ENCODE assay signal across 28 cellular contexts in the genomic region with DNA sequence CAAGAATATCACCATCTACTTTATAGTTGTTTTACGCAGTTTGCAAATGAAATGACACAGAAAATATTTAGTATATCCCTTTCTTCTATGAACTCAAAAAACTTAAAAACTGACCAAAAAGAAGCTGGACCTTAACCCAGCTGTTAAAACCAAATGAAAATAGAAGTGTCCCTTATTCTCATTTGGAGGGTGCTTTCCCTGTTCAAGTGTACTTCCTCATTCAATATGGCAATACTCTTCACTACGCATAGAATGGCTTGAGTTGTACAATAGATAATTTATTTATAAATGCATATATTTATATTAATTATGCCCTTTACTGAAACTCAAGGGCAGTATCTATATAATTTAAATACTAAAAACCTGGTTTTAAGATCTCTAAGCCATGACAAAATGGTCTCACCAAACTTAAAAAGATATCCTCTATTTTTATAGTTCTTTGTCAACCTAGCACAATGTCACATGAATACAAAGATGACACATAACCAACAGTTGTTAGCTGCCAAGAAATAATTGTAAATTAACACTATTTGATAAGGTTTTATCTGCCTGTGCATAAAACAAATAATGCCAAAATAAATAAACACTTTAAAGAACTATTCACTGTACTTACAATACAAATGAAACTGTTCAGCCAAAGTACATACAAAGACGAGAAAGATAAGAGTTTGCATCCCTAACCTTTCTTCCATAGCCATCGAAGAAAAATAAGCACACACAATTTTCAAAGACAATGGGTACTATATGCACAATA. TPM values are rescaled to one million over a fixed set of nuclear protein-coding genes. Genes with fewer than 3 reads are reported as not detected.
DNase-seq lines count a peak whose midpoint lies in the region; ATAC-seq and TF ChIP-seq lines count a peak whose summit lies in the region.
"Had no signal": no experiment of that assay in that cellular context is flagged by ENCODE, and none has a peak within 500 bp of the region (broad histone marks: within the 10 kb centered on the region; RNA-seq: fewer than 3 reads in every experiment).

No MANE protein-coding gene starts in this region.

- ATAC-seq in natural killer cell (no peak), HG03432 (IDR thresholded peaks at IDR 0.05; ENCODE audit: unreplicated experiment) (peak; percentile 46), body of pancreas (peak; percentile 62)
- ATAC-seq in natural killer cell treated with Interleukin-12 subunit alpha and Interleukin-12 subunit beta and Interleukin-15 and Interleukin-18, amount 100 ng/mL, for 72 hours, result no peak
- ATAC-seq: esophagus mucosa, gastroesophageal sphincter had no signal

- TF ChIP-seq POLR2A in body of pancreas (IDR thresholded peaks at IDR 0.05) (no peak), esophagus squamous epithelium (IDR thresholded peaks at IDR 0.05) (no peak)

- intact Hi-C loops in natural killer cell (cut with micrococcal nuclease) (no loop called here), body of pancreas (cut with DNase I) (no loop called here), esophagus squamous epithelium (cut with DNase I) (no loop called here)

- H3K36me3 ChIP-seq in body of pancreas (replicated peaks in 1 of 2; ENCODE audit: insufficient read depth in 1 of 2, low read depth in 2 of 2) (peaks cover 0 to 35% of the 10 kb centered on the region in 2 donors), esophagus squamous epithelium (peaks cover 10 to 97% (median 23%) of the 10 kb centered on the region in 3 donors)

- no peaks in the 10 kb centered on the region for H3K9me3 Mint-ChIP-seq in natural killer cell
- no peaks in the 10 kb centered on the region for H3K9me3 Mint-ChIP-seq in natural killer cell treated with Interleukin-12 subunit alpha and Interleukin-12 subunit beta and Interleukin-15 and Interleukin-18, amount 100 ng/mL, for 72 hours
- H3K9me3 Mint-ChIP-seq: activated naive CD4-positive, alpha-beta T cell treated with anti-CD3 and anti-CD28 coated beads for 36 hours; H9 had no signal

- H3K4me1 Mint-ChIP-seq in natural killer cell, result peaks cover 11 to 26% of the 10 kb centered on the region in 2 donors
- peaks cover 2 to 6% of the 10 kb centered on the region in 2 donors for H3K4me1 Mint-ChIP-seq in natural killer cell treated with Interleukin-12 subunit alpha and Interleukin-12 subunit beta and Interleukin-15 and Interleukin-18, amount 100 ng/mL, for 72 hours (ENCODE audit: low read depth in 2 of 2)
- H3K4me1 Mint-ChIP-seq: H9 had no signal

- H3K27me3 ChIP-seq in body of pancreas (no peaks in the 10 kb centered on the region), esophagus squamous epithelium (no peaks in the 10 kb centered on the region)
- H3K27me3 ChIP-seq: gastroesophageal sphincter, right lobe of liver, suprapubic skin, vagina had no signal

- DNase-seq in natural killer cell (no peak), body of pancreas (no peak), esophagus squamous epithelium (lab: John Stamatoyannopoulos, UW) (no peak), NCI-H1694 (lab: John Stamatoyannopoulos, UW) (no peak), RKO (ENCODE audit: low spot score) (no peak), GM10266 (ENCODE audit: extremely low spot score) (no peak)
- no peak for DNase-seq in natural killer cell treated with Interleukin-12 subunit alpha and Interleukin-12 subunit beta and Interleukin-15 and Interleukin-18, amount 100 ng/mL, for 72 hours (ENCODE audit: low spot score)
- DNase-seq: ACHN; activated CD4-positive, alpha-beta T cell treated with anti-CD3 and anti-CD28 coated beads, Interleukin-2, amount 50 U/mL, for 48 hours; activated naive CD4-positive, alpha-beta T cell treated with anti-CD3 and anti-CD28 coated beads for 36 hours; activated T-cell treated with anti-CD3 and anti-CD28 coated beads, Interleukin-2, amount 50 U/mL, for 1 hour; DMS53; effector CD4-positive, alpha-beta T cell; GF-D8; H9; NCI-H1417 treated with DMSO at 0.1 percent for 48 hours; NCI-H526 treated with DMSO at 0.1 percent for 48 hours; OCI-M1; right lobe of liver; SHP77 treated with DMSO at 0.1 percent for 48 hours; T-helper 1 cell; WERI-Rb-1 had no signal

- WGBS in body of pancreas, 2 donors, result 48 to 49% methylated on average over 4 of the region's 4 CpGs
- WGBS in esophagus squamous epithelium, 2 donors, result 66 to 80% methylated on average over 4 of the region's 4 CpGs

- no peak for TF ChIP-seq CTCF in natural killer cell (IDR thresholded peaks at IDR 0.05)
- TF ChIP-seq CTCF in body of pancreas (IDR thresholded peaks at IDR 0.05), result no peak
- no peak for TF ChIP-seq CTCF in esophagus squamous epithelium (IDR thresholded peaks at IDR 0.05)
- no peak for TF ChIP-seq CTCF in GM10266 (IDR thresholded peaks at IDR 0.05; ENCODE audit: control insufficient read depth, insufficient read depth, low read depth, missing control alignments)

- H3K27ac Mint-ChIP-seq in natural killer cell, result peak overlapping the region; percentile 35 to 73
- H3K27ac Mint-ChIP-seq in natural killer cell treated with Interleukin-12 subunit alpha and Interleukin-12 subunit beta and Interleukin-15 and Interleukin-18, amount 100 ng/mL, for 72 hours, result no peak overlapping the region
- H3K27ac Mint-ChIP-seq: activated naive CD4-positive, alpha-beta T cell treated with anti-CD3 and anti-CD28 coated beads for 36 hours had no signal

- H3K9me3 ChIP-seq in body of pancreas, result no peaks in the 10 kb centered on the region
- no peaks in the 10 kb centered on the region for H3K9me3 ChIP-seq in esophagus squamous epithelium
- H3K9me3 ChIP-seq: gastroesophageal sphincter, right lobe of liver, suprapubic skin, vagina had no signal

- H3K36me3 Mint-ChIP-seq in natural killer cell, result peaks cover 27% of the 10 kb centered on the region
- H3K36me3 Mint-ChIP-seq in natural killer cell treated with Interleukin-12 subunit alpha and Interleukin-12 subunit beta and Interleukin-15 and Interleukin-18, amount 100 ng/mL, for 72 hours, result peaks cover 15% of the 10 kb centered on the region

- H3K4me3 ChIP-seq in body of pancreas (no peak overlapping the region), esophagus squamous epithelium (no peak overlapping the region)
- H3K4me3 ChIP-seq: gastroesophageal sphincter, right lobe of liver, suprapubic skin, vagina had no signal

- H3K27ac ChIP-seq in body of pancreas (peak overlapping the region in 1 of 4 donors; percentile 21), esophagus squamous epithelium (no peak overlapping the region)
- H3K27ac ChIP-seq: C4-2B, gastroesophageal sphincter, right lobe of liver, suprapubic skin, vagina, WERI-Rb-1 had no signal

- H3K4me1 ChIP-seq in body of pancreas, result peaks cover 13% of the 10 kb centered on the region
- H3K4me1 ChIP-seq in esophagus squamous epithelium, result no peaks in the 10 kb centered on the region
- H3K4me1 ChIP-seq: gastroesophageal sphincter, right lobe of liver, suprapubic skin, vagina had no signal

- no peak overlapping the region for H3K4me3 Mint-ChIP-seq in natural killer cell
- no peak overlapping the region for H3K4me3 Mint-ChIP-seq in natural killer cell treated with Interleukin-12 subunit alpha and Interleukin-12 subunit beta and Interleukin-15 and Interleukin-18, amount 100 ng/mL, for 72 hours
- H3K4me3 Mint-ChIP-seq: activated naive CD4-positive, alpha-beta T cell treated with anti-CD3 and anti-CD28 coated beads for 36 hours; H9 had no signal

- no peaks in the 10 kb centered on the region for H3K27me3 Mint-ChIP-seq in natural killer cell (ENCODE audit: low read depth in 2 of 2)
- H3K27me3 Mint-ChIP-seq in natural killer cell treated with Interleukin-12 subunit alpha and Interleukin-12 subunit beta and Interleukin-15 and Interleukin-18, amount 100 ng/mL, for 72 hours, result no peaks in the 10 kb centered on the region

RNA-seq across cellular contexts. Expression of gene YTHDC1, which starts 25.2 kb away (rescaled TPM):
- 100 to 1,000 TPM; 225 to 320 (median 270) TPM for total RNA-seq in natural killer cell
- 10 to 100 TPM; 86.0 to 91.7 TPM for total RNA-seq in natural killer cell treated with Interleukin-12 subunit alpha and Interleukin-12 subunit beta and Interleukin-15 and Interleukin-18, amount 100 ng/mL, for 72 hours
- total RNA-seq in body of pancreas, result 10 to 100 TPM; 56.0 to 63.3 TPM
- 10 to 100 TPM; 36.1 to 79.9 (median 50.7) TPM for total RNA-seq in esophagus squamous epithelium

Comparison
In these comparisons a context has a peak if more than half of its experiments do, and no peak if none do; other contexts are left out.
1. H3K27ac Mint-ChIP-seq: peak in natural killer cell (2 of 2); none in natural killer cell treated with Interleukin-12 subunit alpha and Interleukin-12 subunit beta and Interleukin-15 and Interleukin-18, amount 100 ng/mL, for 72 hours (0 of 2).
2. ATAC-seq: peak in HG03432 (single experiment) and body of pancreas (single experiment); none in natural killer cell (0 of 3) and natural killer cell treated with Interleukin-12 subunit alpha and Interleukin-12 subunit beta and Interleukin-15 and Interleukin-18, amount 100 ng/mL, for 72 hours (0 of 2).